8 cellular contexts compared by ENCODE assay signal in the genomic region with DNA sequence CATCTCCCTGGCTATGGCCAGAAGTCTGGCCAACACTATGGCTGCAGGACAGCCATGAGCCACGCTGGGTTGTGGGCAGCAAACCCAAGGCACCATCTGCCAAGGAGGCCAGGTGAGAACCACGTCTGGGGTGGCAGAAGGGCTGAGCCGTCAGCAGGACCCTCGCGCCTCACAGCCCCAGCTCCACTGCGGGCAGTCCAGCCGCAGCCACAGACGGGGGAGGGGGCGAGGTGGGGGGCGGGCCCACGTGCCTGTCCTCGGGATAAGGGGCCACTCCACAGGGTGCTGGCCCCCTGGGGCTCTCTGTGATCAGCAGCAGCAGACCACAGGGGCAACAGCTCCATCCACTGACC.
"Had no signal": no experiment of that assay in that cellular context is flagged by ENCODE, and none has a peak within 500 bp of the region (broad histone marks: within the 10 kb centered on the region; RNA-seq: fewer than 3 reads in every experiment).

No MANE protein-coding gene starts in this region.

- ATAC-seq: left cardiac atrium had no signal

- H3K36me3 ChIP-seq: adrenal gland, thyroid gland had no signal

- H3K27ac ChIP-seq: adrenal gland, skin epidermis, thyroid gland, vagina had no signal

- H3K27me3 ChIP-seq: thyroid gland had no signal

- H3K9me3 ChIP-seq: adrenal gland, thyroid gland, vagina had no signal

- DNase-seq: activated naive CD4-positive, alpha-beta T cell treated with anti-CD3 and anti-CD28 coated beads, Interleukin-2, amount 10 ng/mL, durations not matched to agents 7 days and 5 days; adrenal gland; immature natural killer cell; left cardiac atrium; mammary epithelial cell; thyroid gland had no signal

- H3K4me3 ChIP-seq: adrenal gland, skin epidermis, thyroid gland had no signal
